ENCODE assay signal across 12 cellular contexts in genomic region chr3:5138214-5138981, GRCh38. TPM values are rescaled to one million over a fixed set of nuclear protein-coding genes. Genes with fewer than 3 reads are reported as not detected.
DNase-seq lines count a peak whose midpoint lies in the region; ATAC-seq and TF ChIP-seq lines count a peak whose summit lies in the region.
"Had no signal": no experiment of that assay in that cellular context is flagged by ENCODE, and none has a peak within 500 bp of the region (broad histone marks: within the 10 kb centered on the region; RNA-seq: fewer than 3 reads in every experiment).

No MANE protein-coding gene starts in this region.

- no peaks in the 10 kb centered on the region for H3K27me3 Mint-ChIP-seq in CD4-positive, CD25-positive, alpha-beta regulatory T cell
- no peaks in the 10 kb centered on the region for H3K27me3 Mint-ChIP-seq in central memory CD8-positive, alpha-beta T cell
- no peaks in the 10 kb centered on the region for H3K27me3 Mint-ChIP-seq in naive thymus-derived CD4-positive, alpha-beta T cell

- H3K4me3 ChIP-seq in CD4-positive, CD25-positive, alpha-beta regulatory T cell (ENCODE audit: low read depth, low read length): no peak overlapping the region
- H3K4me3 ChIP-seq in Karpas-422 (ENCODE audit: low read length): no peak overlapping the region
- H3K4me3 ChIP-seq in naive thymus-derived CD4-positive, alpha-beta T cell (ENCODE audit: low read length): no peak overlapping the region
- H3K4me3 ChIP-seq in mucosa of descending colon: no peak overlapping the region

- H3K9ac ChIP-seq in Karpas-422 (ENCODE audit: low read length): no peak overlapping the region

- peaks cover 15 to 83% (median 58%) of the 10 kb centered on the region in 4 donors for H3K4me1 Mint-ChIP-seq in CD4-positive, CD25-positive, alpha-beta regulatory T cell
- H3K4me1 Mint-ChIP-seq in central memory CD8-positive, alpha-beta T cell: peaks cover 72% of the 10 kb centered on the region
- H3K4me1 Mint-ChIP-seq in naive thymus-derived CD4-positive, alpha-beta T cell: peaks cover 35 to 82% (median 78%) of the 10 kb centered on the region in 7 donors

- peak overlapping the region; percentile 1 to 66 (median 27) for H3K27ac Mint-ChIP-seq in CD4-positive, CD25-positive, alpha-beta regulatory T cell
- peak overlapping the region; percentile 91 for H3K27ac Mint-ChIP-seq in central memory CD8-positive, alpha-beta T cell (ENCODE audit: low read depth)
- H3K27ac Mint-ChIP-seq in naive thymus-derived CD4-positive, alpha-beta T cell: peak overlapping the region in 7 of 9 donors; percentile 39 to 86 (median 74)

- POLR2A ChIA-PET in naive thymus-derived CD4-positive, alpha-beta T cell (lab: Charles Lee): interaction anchor here (1.4 kb wide), 1 partner anchor 15 kb away, joined by 4 read pairs; no protein-coding TSS in a partner anchor

- peaks cover 10% of the 10 kb centered on the region for H3K36me3 ChIP-seq in CD4-positive, CD25-positive, alpha-beta regulatory T cell (ENCODE audit: control insufficient read depth, insufficient read depth, low read length)
- 0 out of 2 replicates have a peak, but pooled peaks cover 4% of the 10 kb centered on the region for H3K36me3 ChIP-seq in Karpas-422 (ENCODE audit: insufficient read depth, low read length)
- no peaks in the 10 kb centered on the region for H3K36me3 ChIP-seq in naive thymus-derived CD4-positive, alpha-beta T cell (ENCODE audit: control insufficient read depth in 2 of 3, insufficient read depth in 3 of 3, low read length in 3 of 3)
- no peaks in the 10 kb centered on the region for H3K36me3 ChIP-seq in mucosa of descending colon (ENCODE audit: low read depth)

- intact Hi-C loops in naive thymus-derived CD4-positive, alpha-beta T cell (cut with micrococcal nuclease): loop anchor here (10.0 kb wide), 2 partner anchors 166 to 356 kb away; no protein-coding TSS in a partner anchor
- intact Hi-C loops in left colon (cut with DNase I, micrococcal nuclease) (no loop called here), mucosa of descending colon (cut with DNase I, micrococcal nuclease) (no loop called here)

- H3K27me3 ChIP-seq in CD4-positive, CD25-positive, alpha-beta regulatory T cell (ENCODE audit: control insufficient read depth, insufficient read depth, low read length): no peaks in the 10 kb centered on the region
- no peaks in the 10 kb centered on the region for H3K27me3 ChIP-seq in Karpas-422 (ENCODE audit: low read length)
- H3K27me3 ChIP-seq in naive thymus-derived CD4-positive, alpha-beta T cell (ENCODE audit: control insufficient read depth in 2 of 2, insufficient read depth in 2 of 2, low read length in 2 of 2): no peaks in the 10 kb centered on the region

- peaks cover 94% of the 10 kb centered on the region for H3K79me2 ChIP-seq in Karpas-422 (ENCODE audit: low read length)

- CTCF ChIA-PET in naive thymus-derived CD4-positive, alpha-beta T cell (lab: Charles Lee): interaction anchor here (0.5 to 1.5 kb wide), 3 partner anchors 10 to 55 kb away, joined by 3 to 4 read pairs (median 3); no protein-coding TSS in a partner anchor

- H3K9me3 Mint-ChIP-seq in CD4-positive, CD25-positive, alpha-beta regulatory T cell: peaks cover 0 to 3% (median 0%) of the 10 kb centered on the region in 7 donors
- no peaks in the 10 kb centered on the region for H3K9me3 Mint-ChIP-seq in central memory CD8-positive, alpha-beta T cell
- H3K9me3 Mint-ChIP-seq in naive thymus-derived CD4-positive, alpha-beta T cell: peaks cover 0 to 2% (median 0%) of the 10 kb centered on the region in 11 donors

- H3K4me1 ChIP-seq in CD4-positive, CD25-positive, alpha-beta regulatory T cell (ENCODE audit: control insufficient read depth, insufficient read depth, low read length, poor library complexity, severe bottlenecking): peaks cover 34% of the 10 kb centered on the region
- peaks cover 11% of the 10 kb centered on the region for H3K4me1 ChIP-seq in Karpas-422 (ENCODE audit: low read length)
- peaks cover 10 to 13% of the 10 kb centered on the region in 2 donors for H3K4me1 ChIP-seq in naive thymus-derived CD4-positive, alpha-beta T cell (ENCODE audit: control insufficient read depth in 2 of 2, insufficient read depth in 2 of 2, low read length in 2 of 2)
- peaks cover 4% of the 10 kb centered on the region for H3K4me1 ChIP-seq in mucosa of descending colon (ENCODE audit: low read depth)

- TF ChIP-seq CTCF in mucosa of descending colon (IDR thresholded peaks at IDR 0.05): no peak

- no peaks in the 10 kb centered on the region for H3K9me3 ChIP-seq in CD4-positive, CD25-positive, alpha-beta regulatory T cell (ENCODE audit: control insufficient read depth in 2 of 2, low read length in 2 of 2)
- no peaks in the 10 kb centered on the region for H3K9me3 ChIP-seq in Karpas-422 (ENCODE audit: low read length)
- no peaks in the 10 kb centered on the region for H3K9me3 ChIP-seq in naive thymus-derived CD4-positive, alpha-beta T cell (ENCODE audit: control insufficient read depth in 2 of 3, low read length in 3 of 3)
- H3K9me3 ChIP-seq in mucosa of descending colon: no peaks in the 10 kb centered on the region

- no peaks in the 10 kb centered on the region for H3K9me2 ChIP-seq in Karpas-422 (replicated peaks; ENCODE audit: insufficient read depth, low read length)

- no peak overlapping the region for H2AFZ ChIP-seq in Karpas-422 (ENCODE audit: low read length)

- no peak overlapping the region for H3K27ac ChIP-seq in CD4-positive, CD25-positive, alpha-beta regulatory T cell (ENCODE audit: insufficient read depth, low read length, poor library complexity, severe bottlenecking)
- H3K27ac ChIP-seq in Karpas-422 (ENCODE audit: low read length): no peak overlapping the region
- no peak overlapping the region for H3K27ac ChIP-seq in naive thymus-derived CD4-positive, alpha-beta T cell (ENCODE audit: low read depth, low read length)

- H3K4me2 ChIP-seq in Karpas-422 (ENCODE audit: low read depth, low read length, poor library complexity, severe bottlenecking): no peak overlapping the region

- ATAC-seq in CD4-positive, CD25-positive, alpha-beta regulatory T cell (ENCODE audit: low read depth in 2 of 2): no peak
- no peak for ATAC-seq in central memory CD8-positive, alpha-beta T cell (replicated peaks; ENCODE audit: extremely low read depth, poor library complexity, severe bottlenecking)
- no peak for ATAC-seq in naive thymus-derived CD4-positive, alpha-beta T cell
- ATAC-seq in HG03469 (IDR thresholded peaks at IDR 0.05; ENCODE audit: unreplicated experiment) (no peak), left colon (no peak), mucosa of descending colon (no peak)

- no peak for DNase-seq in CD4-positive, CD25-positive, alpha-beta regulatory T cell
- peak; percentile 29 for DNase-seq in Karpas-422
- no peak for DNase-seq in central memory CD8-positive, alpha-beta T cell (ENCODE audit: low spot score in 2 of 2)
- no peak for DNase-seq in naive thymus-derived CD4-positive, alpha-beta T cell
- DNase-seq in midbrain (lab: John Stamatoyannopoulos, UW): no peak
- no peak for DNase-seq in left colon
- no peak for DNase-seq in mucosa of descending colon
- DNase-seq: central memory CD4-positive, alpha-beta T cell; GF-D8; NCI-H187 treated with DMSO at 0.1 percent for 48 hours; stimulated activated CD4-positive, alpha-beta T cell treated with anti-CD3 and anti-CD28 coated beads, Interleukin-2, amount 100 ng/mL, for 24 hours had no signal

- H3K4me3 Mint-ChIP-seq in CD4-positive, CD25-positive, alpha-beta regulatory T cell: no peak overlapping the region
- no peak overlapping the region for H3K4me3 Mint-ChIP-seq in central memory CD8-positive, alpha-beta T cell
- H3K4me3 Mint-ChIP-seq in naive thymus-derived CD4-positive, alpha-beta T cell: peak overlapping the region in 4 of 10 donors; percentile 16 to 45 (median 34)

- H3K36me3 Mint-ChIP-seq in CD4-positive, CD25-positive, alpha-beta regulatory T cell: peaks cover 15% of the 10 kb centered on the region
- peaks cover 8% of the 10 kb centered on the region for H3K36me3 Mint-ChIP-seq in central memory CD8-positive, alpha-beta T cell (ENCODE audit: insufficient read depth)
- peaks cover 0 to 28% (median 20%) of the 10 kb centered on the region in 5 donors for H3K36me3 Mint-ChIP-seq in naive thymus-derived CD4-positive, alpha-beta T cell

- H4K20me1 ChIP-seq in Karpas-422 (ENCODE audit: insufficient read depth, low read depth, low read length): peaks cover 4% of the 10 kb centered on the region; the same call in 1 of the 2 replicates

RNA-seq across cellular contexts. Expression of gene ARL8B, which starts 16.3 kb away (rescaled TPM):
- 43.0 TPM for total RNA-seq in CD4-positive, CD25-positive, alpha-beta regulatory T cell
- 10 to 100 TPM; 54.2 to 67.4 (median 57.5) TPM for polyA plus RNA-seq in CD4-positive, CD25-positive, alpha-beta regulatory T cell
- 20.9 and 52.4 TPM in 2 replicates for total RNA-seq in Karpas-422 (2014; rRNA removed; shearing (Covaris generic); ENCODE audit: low replicate concordance)
- total RNA-seq in naive thymus-derived CD4-positive, alpha-beta T cell: 10 to 100 TPM; 43.7 to 61.6 (median 48.4) TPM
- polyA plus RNA-seq in naive thymus-derived CD4-positive, alpha-beta T cell: 10 to 100 TPM; 43.7 to 66.1 TPM
- 10 to 100 TPM; 41.0 to 51.8 TPM for total RNA-seq in left colon
- 10 to 100 TPM; 49.3 to 68.5 (median 57.6) TPM for total RNA-seq in mucosa of descending colon

RNA-seq across cellular contexts. Expression of gene EDEM1, which starts 49.1 kb away (rescaled TPM):
- total RNA-seq in CD4-positive, CD25-positive, alpha-beta regulatory T cell: 99.3 TPM
- 10 to 100 TPM; 51.1 to 56.8 (median 54.5) TPM for polyA plus RNA-seq in CD4-positive, CD25-positive, alpha-beta regulatory T cell
- total RNA-seq in Karpas-422 (2014; rRNA removed; shearing (Covaris generic); ENCODE audit: low replicate concordance): 68.8 and 134 TPM in 2 replicates
- 100 to 1,000 TPM in 4 of 5 experiments, 10 to 100 TPM in 1; 97.3 to 138 (median 126) TPM for total RNA-seq in naive thymus-derived CD4-positive, alpha-beta T cell
- 10 to 100 TPM; 41.9 to 50.1 TPM for polyA plus RNA-seq in naive thymus-derived CD4-positive, alpha-beta T cell
- total RNA-seq in left colon: 10 to 100 TPM; 49.2 to 62.0 TPM
- 10 to 100 TPM; 30.3 to 52.6 (median 45.4) TPM for total RNA-seq in mucosa of descending colon

Comparison
In these comparisons a context has a peak if more than half of its experiments do, and no peak if none do; other contexts are left out.
1. H3K27ac Mint-ChIP-seq: peak in every context shown above with its lines; median percentile 91 in central memory CD8-positive, alpha-beta T cell; 74 in naive thymus-derived CD4-positive, alpha-beta T cell; 27 in CD4-positive, CD25-positive, alpha-beta regulatory T cell.
2. intact Hi-C loops: an anchor here in naive thymus-derived CD4-positive, alpha-beta T cell (10.0 kb wide); none called in left colon and mucosa of descending colon.